ENCODE assay signal across 19 cellular contexts in genomic region chr19:447816-448546, GRCh38. TPM values are rescaled to one million over a fixed set of nuclear protein-coding genes. Genes with fewer than 3 reads are reported as not detected.
DNase-seq lines count a peak whose midpoint lies in the region; ATAC-seq and TF ChIP-seq lines count a peak whose summit lies in the region.
"Had no signal": no experiment of that assay in that cellular context is flagged by ENCODE, and none has a peak within 500 bp of the region (broad histone marks: within the 10 kb centered on the region; RNA-seq: fewer than 3 reads in every experiment).

No MANE protein-coding gene starts in this region.

- H3K4me3 ChIP-seq in NB4 (ENCODE audit: low read depth, low read length) (no peak overlapping the region), esophagus muscularis mucosa (no peak overlapping the region), left lung (no peak overlapping the region), smooth muscle cell (no peak overlapping the region), spleen (no peak overlapping the region)
- H3K4me3 ChIP-seq: gastrocnemius medialis, GM12878, MG63, suprapubic skin had no signal

- H3K79me2 ChIP-seq in smooth muscle cell (ENCODE audit: low read depth) = no peaks in the 10 kb centered on the region

- ATAC-seq in left lung (peak; percentile 44), GM19463 (IDR thresholded peaks at IDR 0.05; ENCODE audit: unreplicated experiment) (no peak)
- ATAC-seq: activated CD8-positive, alpha-beta memory T cell treated with anti-CD3 and anti-CD28 coated beads, Interleukin-2, amount 10 ng/mL, durations not matched to agents 7 days and 5 days; gastrocnemius medialis; GM12878 had no signal

- no peak overlapping the region for H2AFZ ChIP-seq in smooth muscle cell (ENCODE audit: low read depth)

- H3K9me3 ChIP-seq in esophagus muscularis mucosa (no peaks in the 10 kb centered on the region), left lung (peaks cover 0 to 14% of the 10 kb centered on the region in 2 donors), smooth muscle cell (replicated peaks; ENCODE audit: low read depth) (no peaks in the 10 kb centered on the region), spleen (peaks cover 0 to 17% (median 2%) of the 10 kb centered on the region in 8 donors)
- H3K9me3 ChIP-seq: gastrocnemius medialis, MG63, suprapubic skin had no signal

- no peak for TF ChIP-seq EP300 in esophagus muscularis mucosa (IDR thresholded peaks at IDR 0.05)

- no peaks in the 10 kb centered on the region for H3K27me3 ChIP-seq in esophagus muscularis mucosa
- peaks cover 0 to 7% of the 10 kb centered on the region in 2 donors for H3K27me3 ChIP-seq in left lung
- no peaks in the 10 kb centered on the region for H3K27me3 ChIP-seq in smooth muscle cell (ENCODE audit: low read depth)
- no peaks in the 10 kb centered on the region for H3K27me3 ChIP-seq in spleen (replicated peaks in 1 of 7)
- H3K27me3 ChIP-seq: gastrocnemius medialis, MG63, suprapubic skin had no signal

- peak overlapping the region; percentile 34 to 63 (median 41) for H3K27ac ChIP-seq in esophagus muscularis mucosa (replicated peaks in 1 of 4)
- peak overlapping the region in 1 of 2 donors; percentile 41 for H3K27ac ChIP-seq in left lung
- H3K27ac ChIP-seq in smooth muscle cell (ENCODE audit: low read depth) = peak overlapping the region; percentile 4
- H3K27ac ChIP-seq in spleen = peak overlapping the region in 2 of 8 donors; percentile 16 to 28
- H3K27ac ChIP-seq: gastrocnemius medialis, suprapubic skin had no signal

- H3K36me3 ChIP-seq in esophagus muscularis mucosa = peaks cover 0 to 9% (median 0%) of the 10 kb centered on the region in 4 donors
- no peaks in the 10 kb centered on the region for H3K36me3 ChIP-seq in left lung
- no peaks in the 10 kb centered on the region for H3K36me3 ChIP-seq in smooth muscle cell (ENCODE audit: low read depth)
- H3K36me3 ChIP-seq in spleen = no peaks in the 10 kb centered on the region
- H3K36me3 ChIP-seq: gastrocnemius medialis, MG63, suprapubic skin had no signal

- H3K4me1 ChIP-seq in esophagus muscularis mucosa (peaks cover 6 to 16% (median 14%) of the 10 kb centered on the region in 4 donors), left lung (no peaks in the 10 kb centered on the region), smooth muscle cell (ENCODE audit: low read depth) (no peaks in the 10 kb centered on the region), spleen (peaks cover 0 to 17% (median 7%) of the 10 kb centered on the region in 6 donors)
- H3K4me1 ChIP-seq: gastrocnemius medialis, suprapubic skin had no signal

- no peak overlapping the region for H3K9ac ChIP-seq in smooth muscle cell (ENCODE audit: low read depth)

- H3K4me2 ChIP-seq in smooth muscle cell = no peak overlapping the region

- no peak for TF ChIP-seq CTCF in NB4 (IDR thresholded peaks at IDR 0.05; ENCODE audit: low read depth, low read length)
- TF ChIP-seq CTCF in esophagus muscularis mucosa (IDR thresholded peaks at IDR 0.05) = no peak
- TF ChIP-seq CTCF in left lung (IDR thresholded peaks at IDR 0.05) = no peak
- TF ChIP-seq CTCF in smooth muscle cell (IDR thresholded peaks at IDR 0.05; ENCODE audit: borderline replicate concordance, insufficient read depth, poor library complexity, severe bottlenecking) = no peak
- TF ChIP-seq CTCF in spleen (IDR thresholded peaks at IDR 0.05 in 8 of 11, conservative IDR thresholded peaks at IDR 0.05 in 3 of 11) = no peak

- peaks cover 7% of the 10 kb centered on the region for H3F3A ChIP-seq in smooth muscle cell (ENCODE audit: low read depth)

- intact Hi-C loops in esophagus muscularis mucosa (cut with DNase I) (no loop called here), left lung (cut with DNase I) (no loop called here), spleen (cut with DNase I; ENCODE audit: low total_unique reads) (no loop called here)

- DNase-seq in NB4 (ENCODE audit: low read depth) (peak; percentile 56), esophagus muscularis mucosa (ENCODE audit: extremely low spot score) (no peak), left lung (peak in 1 of 2 donors; percentile 67), smooth muscle cell (lab: John Stamatoyannopoulos, UW; ENCODE audit: unreplicated experiment) (no peak), spleen (no peak)
- DNase-seq in activated CD4-positive, CD25-positive, alpha-beta regulatory T cell treated with anti-CD3 and anti-CD28 coated beads, Interleukin-2, amount 50 U/mL, for 72 hours = no peak
- DNase-seq: activated CD8-positive, alpha-beta memory T cell treated with anti-CD3 and anti-CD28 coated beads, Interleukin-2, amount 10 ng/mL, durations not matched to agents 7 days and 5 days; activated effector memory CD4-positive, alpha-beta T cell treated with Interleukin-2 at 50 U/mL for 16 hours; gastrocnemius medialis; MG63; midbrain; NCI-H1930; nucleus accumbens; stimulated activated CD4-positive, alpha-beta T cell treated with anti-CD3 and anti-CD28 coated beads, Interleukin-4, amount 100 ng/mL, for 4 hours; stimulated activated CD8-positive, alpha-beta memory T cell treated with anti-CD3 and anti-CD28 coated beads, Interleukin-4, amount 100 ng/mL, for 48 hours had no signal

- H4K20me1 ChIP-seq in smooth muscle cell (ENCODE audit: low read depth) = no peaks in the 10 kb centered on the region

- 38% methylated on average over 28 of the region's 31 CpGs for WGBS in esophagus muscularis mucosa
- WGBS in smooth muscle cell (ENCODE audit: low lambda C conversion rate) = 53% methylated on average over 31 of the region's 31 CpGs
- WGBS in spleen, 5 donors = 33 to 49% (median 44%) methylated on average over 30 to 31 of the region's 31 CpGs

- TF ChIP-seq POLR2A in NB4 (IDR thresholded peaks at IDR 0.05; ENCODE audit: extremely low read depth, insufficient read length) (no peak), esophagus muscularis mucosa (IDR thresholded peaks at IDR 0.05; ENCODE audit: low read depth) (no peak), spleen (IDR thresholded peaks at IDR 0.05) (no peak)

RNA-seq across cellular contexts. Expression of gene SHC2, which starts 12.9 kb away (rescaled TPM):
- total RNA-seq in esophagus muscularis mucosa (10 to 100 TPM; 11.2 to 35.6 (median 18.7) TPM), left lung (10 to 100 TPM; 16.8 to 34.5 TPM), smooth muscle cell (10.8 and 15.6 TPM in 2 replicates), spleen (10 to 100 TPM; 25.5 to 90.1 (median 43.2) TPM)
- polyA plus RNA-seq in smooth muscle cell (29.3 and 34.5 TPM in 2 replicates), spleen (100 to 1,000 TPM in 1 of 3 donors, 10 to 100 TPM in 2; 19.6 to 123 (median 78.5) TPM)
- total RNA-seq: activated CD8-positive, alpha-beta memory T cell treated with anti-CD3 and anti-CD28 coated beads, Interleukin-2, amount 10 ng/mL, durations not matched to agents 7 days and 5 days had no signal
- polyA plus RNA-seq: GM12878 had no signal

RNA-seq across cellular contexts. Expression of gene C2CD4C, which starts 39.0 kb away (rescaled TPM):
- total RNA-seq in esophagus muscularis mucosa = 1 to 10 TPM in 3 of 4 donors, under 1 TPM in 1; 0.46 to 3.7 (median 1.7) TPM
- 1 to 10 TPM; 1.1 to 2.4 TPM for total RNA-seq in left lung
- total RNA-seq in smooth muscle cell = 0.63 and 1.7 TPM in 2 replicates
- polyA plus RNA-seq in smooth muscle cell = 3.7 and 3.8 TPM in 2 replicates
- total RNA-seq in spleen = 1 to 10 TPM in 2 of 7 donors, under 1 TPM in 4, not detected in 1; 0.23 to 2.1 (median 0.85) TPM
- polyA plus RNA-seq in spleen = under 1 TPM; 0.26 to 0.91 (median 0.67) TPM
- total RNA-seq: activated CD8-positive, alpha-beta memory T cell treated with anti-CD3 and anti-CD28 coated beads, Interleukin-2, amount 10 ng/mL, durations not matched to agents 7 days and 5 days; GM12878 had no signal
- polyA plus RNA-seq: GM12878 had no signal

RNA-seq across cellular contexts. Expression of gene MADCAM1, which starts 48.3 kb away (rescaled TPM):
- under 1 TPM in 2 of 4 donors, not detected in 2; 0.17 to 0.42 TPM for total RNA-seq in esophagus muscularis mucosa
- under 1 TPM in 1 of 2 donors, not detected in 1; 0.52 TPM for total RNA-seq in left lung
- not detected in 2 replicates for total RNA-seq in smooth muscle cell
- polyA plus RNA-seq in smooth muscle cell = 0.24 TPM in 1 of 2 replicates, not detected in the other
- 10 to 100 TPM in 3 of 7 donors, 1 to 10 TPM in 4; 5.1 to 33.6 (median 5.9) TPM for total RNA-seq in spleen
- polyA plus RNA-seq in spleen = 10 to 100 TPM in 1 of 3 donors, 1 to 10 TPM in 2; 3.0 to 23.9 (median 3.4) TPM
- total RNA-seq: NCI-H460 had no signal

RNA-seq across cellular contexts. Expression of gene TPGS1, which starts 59.3 kb away (rescaled TPM):
- total RNA-seq in esophagus muscularis mucosa (10 to 100 TPM; 61.7 to 86.6 (median 64.4) TPM), left lung (10 to 100 TPM; 18.0 to 18.2 TPM), smooth muscle cell (14.6 and 20.5 TPM in 2 replicates), spleen (10 to 100 TPM; 16.1 to 23.7 (median 19.5) TPM)
- polyA plus RNA-seq in smooth muscle cell (49.3 and 51.3 TPM in 2 replicates), spleen (10 to 100 TPM in 2 of 3 donors, 1 to 10 TPM in 1; 9.8 to 24.4 (median 19.4) TPM)
